In the genomic region with DNA sequence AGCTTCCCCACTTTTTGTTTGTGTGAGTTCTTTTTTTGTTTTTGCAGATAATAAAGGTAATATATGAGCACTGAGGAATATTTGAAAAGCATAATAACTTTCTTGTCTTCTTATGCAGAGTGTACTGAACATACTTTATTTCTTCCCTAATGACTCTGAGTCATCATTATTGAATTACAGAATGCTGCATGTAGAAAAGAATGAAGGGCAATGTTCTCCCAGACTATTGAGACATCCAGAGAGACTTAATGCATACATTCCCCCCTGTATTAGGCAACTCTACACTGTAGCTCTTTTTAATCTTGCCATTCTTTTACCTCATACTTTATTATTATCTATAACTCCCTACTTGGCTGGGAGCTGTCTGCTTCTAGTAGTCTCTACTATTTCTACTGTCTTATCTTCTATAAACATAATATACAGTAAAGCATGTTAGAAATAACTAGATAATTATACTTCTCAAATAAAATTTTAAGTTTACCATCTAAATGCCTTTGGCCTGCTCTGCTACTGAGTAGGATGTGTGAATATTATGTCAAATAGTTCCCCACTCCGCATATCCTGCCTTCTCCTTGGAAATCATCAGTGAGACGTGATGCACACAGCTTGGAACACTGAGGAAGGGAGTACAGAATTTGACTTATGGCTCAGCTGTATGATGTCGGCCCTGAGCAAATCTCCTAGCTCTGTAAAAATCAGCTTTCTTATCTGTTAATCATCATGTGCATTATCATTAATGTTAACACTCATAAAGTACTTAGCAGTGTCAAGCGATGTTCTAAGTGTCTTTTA, we compare ENCODE assay signal across 1 cellular context.
TF ChIP-seq lines count a peak whose summit lies in the region.

No MANE protein-coding gene starts in this region.

TF ChIP-seq in SK-N-SH, 30 proteins besides CTCF, POLR2A, EP300 and RAD21 (continued from another document):
- no peak for TF ChIP-seq MXI1 (IDR thresholded peaks at IDR 0.05; ENCODE audit: low read depth, low read length)
- no peak for TF ChIP-seq GABPA (IDR thresholded peaks at IDR 0.05; ENCODE audit: low read depth)
- no peak for TF ChIP-seq IRF3 (IDR thresholded peaks at IDR 0.05; ENCODE audit: low read depth, low read length)
- no peak; the same call in 1 of the 2 replicates for TF ChIP-seq POLR2AphosphoS5 (IDR thresholded peaks at IDR 0.05; ENCODE audit: low read depth, low read length)
- no peak for TF ChIP-seq SIN3A (IDR thresholded peaks at IDR 0.05; ENCODE audit: borderline replicate concordance, low read depth, low read length)
- TF ChIP-seq REST (IDR thresholded peaks at IDR 0.05; ENCODE audit: low read depth, low read length): no peak
- TF ChIP-seq NFIC (IDR thresholded peaks at IDR 0.05; ENCODE audit: borderline replicate concordance): 0 out of 2 replicates have a peak, but pooled peaks have one; percentile 35
- no peak for TF ChIP-seq TAF1 (IDR thresholded peaks at IDR 0.05; ENCODE audit: borderline replicate concordance, low read depth, low read length)
- no peak for TF ChIP-seq USF1 (IDR thresholded peaks at IDR 0.05; ENCODE audit: borderline replicate concordance, low read depth)
- no peak for TF ChIP-seq RXRA (IDR thresholded peaks at IDR 0.05; ENCODE audit: borderline replicate concordance, low read depth)
- no peak for TF ChIP-seq RCOR1 (IDR thresholded peaks at IDR 0.05; ENCODE audit: low read length)
- TF ChIP-seq SMC3 (IDR thresholded peaks at IDR 0.05; ENCODE audit: low read depth, low read length): no peak
- TF ChIP-seq JUND (IDR thresholded peaks at IDR 0.05): peak; percentile 75
- TF ChIP-seq FOXJ3 (CRISPR knock-in tag; IDR thresholded peaks at IDR 0.05): no peak
- TF ChIP-seq NRF1 (IDR thresholded peaks at IDR 0.05; ENCODE audit: low read depth, low read length): no peak
- TF ChIP-seq CHD2 (IDR thresholded peaks at IDR 0.05; ENCODE audit: low read length, partially characterized antibody): no peak
- no peak for TF ChIP-seq MEF2A (IDR thresholded peaks at IDR 0.05; ENCODE audit: borderline replicate concordance, low read depth)
- no peak for TF ChIP-seq ZBTB33 (IDR thresholded peaks at IDR 0.05; ENCODE audit: borderline replicate concordance, low read depth)
- peak; percentile 52; the same call in 1 of the 2 replicates for TF ChIP-seq TCF12 (IDR thresholded peaks at IDR 0.05)
- TF ChIP-seq MAX (IDR thresholded peaks at IDR 0.05; ENCODE audit: low read depth): peak; percentile 13; the same call in 1 of the 2 replicates
- no peak for TF ChIP-seq FOXM1 (IDR thresholded peaks at IDR 0.05; ENCODE audit: low read depth)
